ENCODE assay signal across 1 cellular context in the genomic region with DNA sequence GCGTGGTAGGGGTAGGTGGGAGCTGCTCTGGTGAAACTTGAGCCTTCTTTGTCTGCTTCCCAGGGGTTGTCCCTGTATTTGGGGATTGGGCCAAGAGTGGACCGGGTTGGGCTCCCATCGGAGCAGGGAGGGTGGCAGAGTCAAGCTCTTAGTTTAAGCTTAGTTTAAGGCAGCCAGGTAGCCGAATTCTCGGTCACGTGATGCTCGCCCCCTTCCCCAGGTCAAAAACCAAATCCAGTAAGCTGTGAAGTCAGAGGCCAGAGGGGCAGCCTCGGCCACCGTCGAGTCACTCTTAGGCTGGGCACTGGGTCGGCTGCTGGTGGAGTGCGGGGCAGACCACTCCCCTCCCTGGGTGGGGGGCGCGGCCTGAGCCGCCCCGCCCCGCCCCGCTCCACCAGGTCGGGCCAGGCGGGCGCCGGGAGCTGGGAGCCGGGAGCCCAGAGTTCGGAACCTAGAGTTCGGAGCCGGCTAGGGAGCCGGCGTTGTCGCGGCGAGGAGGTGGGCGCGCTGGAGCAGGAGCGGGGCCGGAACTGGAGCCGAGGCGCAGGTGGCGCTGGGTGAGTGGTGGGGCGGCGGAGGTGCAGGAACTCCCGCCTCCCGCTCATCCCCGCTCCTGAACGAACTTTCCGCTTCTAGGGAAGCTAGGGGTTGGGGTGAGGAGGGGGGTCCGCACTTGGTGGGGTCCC.
A peak's percentile ranks its signal among the peaks of the same experiment; 100 is the strongest.
TF ChIP-seq lines count a peak whose summit lies in the region.

No MANE protein-coding gene starts in this region.

TF ChIP-seq in PFSK-1, 5 proteins besides CTCF, POLR2A, EP300 and RAD21 (continued from another document):
- TF ChIP-seq, protein P1, sequence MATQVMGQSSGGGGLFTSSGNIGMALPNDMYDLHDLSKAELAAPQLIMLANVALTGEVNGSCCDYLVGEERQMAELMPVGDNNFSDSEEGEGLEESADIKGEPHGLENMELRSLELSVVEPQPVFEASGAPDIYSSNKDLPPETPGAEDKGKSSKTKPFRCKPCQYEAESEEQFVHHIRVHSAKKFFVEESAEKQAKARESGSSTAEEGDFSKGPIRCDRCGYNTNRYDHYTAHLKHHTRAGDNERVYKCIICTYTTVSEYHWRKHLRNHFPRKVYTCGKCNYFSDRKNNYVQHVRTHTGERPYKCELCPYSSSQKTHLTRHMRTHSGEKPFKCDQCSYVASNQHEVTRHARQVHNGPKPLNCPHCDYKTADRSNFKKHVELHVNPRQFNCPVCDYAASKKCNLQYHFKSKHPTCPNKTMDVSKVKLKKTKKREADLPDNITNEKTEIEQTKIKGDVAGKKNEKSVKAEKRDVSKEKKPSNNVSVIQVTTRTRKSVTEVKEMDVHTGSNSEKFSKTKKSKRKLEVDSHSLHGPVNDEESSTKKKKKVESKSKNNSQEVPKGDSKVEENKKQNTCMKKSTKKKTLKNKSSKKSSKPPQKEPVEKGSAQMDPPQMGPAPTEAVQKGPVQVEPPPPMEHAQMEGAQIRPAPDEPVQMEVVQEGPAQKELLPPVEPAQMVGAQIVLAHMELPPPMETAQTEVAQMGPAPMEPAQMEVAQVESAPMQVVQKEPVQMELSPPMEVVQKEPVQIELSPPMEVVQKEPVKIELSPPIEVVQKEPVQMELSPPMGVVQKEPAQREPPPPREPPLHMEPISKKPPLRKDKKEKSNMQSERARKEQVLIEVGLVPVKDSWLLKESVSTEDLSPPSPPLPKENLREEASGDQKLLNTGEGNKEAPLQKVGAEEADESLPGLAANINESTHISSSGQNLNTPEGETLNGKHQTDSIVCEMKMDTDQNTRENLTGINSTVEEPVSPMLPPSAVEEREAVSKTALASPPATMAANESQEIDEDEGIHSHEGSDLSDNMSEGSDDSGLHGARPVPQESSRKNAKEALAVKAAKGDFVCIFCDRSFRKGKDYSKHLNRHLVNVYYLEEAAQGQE (IDR thresholded peaks at IDR 0.05; ENCODE audit: insufficient read depth in 1 of 2, low read depth in 2 of 2, low read length in 2 of 2): 0 out of 4 replicates have a peak, but pooled peaks of 1 of the 2 experiments have one; percentile 10
- no peak for TF ChIP-seq TAF1 (IDR thresholded peaks at IDR 0.05; ENCODE audit: borderline replicate concordance, insufficient read depth, low read length)
TF ChIP-seq in PFSK-1: peak in this region for 2.
